In the genomic region with DNA sequence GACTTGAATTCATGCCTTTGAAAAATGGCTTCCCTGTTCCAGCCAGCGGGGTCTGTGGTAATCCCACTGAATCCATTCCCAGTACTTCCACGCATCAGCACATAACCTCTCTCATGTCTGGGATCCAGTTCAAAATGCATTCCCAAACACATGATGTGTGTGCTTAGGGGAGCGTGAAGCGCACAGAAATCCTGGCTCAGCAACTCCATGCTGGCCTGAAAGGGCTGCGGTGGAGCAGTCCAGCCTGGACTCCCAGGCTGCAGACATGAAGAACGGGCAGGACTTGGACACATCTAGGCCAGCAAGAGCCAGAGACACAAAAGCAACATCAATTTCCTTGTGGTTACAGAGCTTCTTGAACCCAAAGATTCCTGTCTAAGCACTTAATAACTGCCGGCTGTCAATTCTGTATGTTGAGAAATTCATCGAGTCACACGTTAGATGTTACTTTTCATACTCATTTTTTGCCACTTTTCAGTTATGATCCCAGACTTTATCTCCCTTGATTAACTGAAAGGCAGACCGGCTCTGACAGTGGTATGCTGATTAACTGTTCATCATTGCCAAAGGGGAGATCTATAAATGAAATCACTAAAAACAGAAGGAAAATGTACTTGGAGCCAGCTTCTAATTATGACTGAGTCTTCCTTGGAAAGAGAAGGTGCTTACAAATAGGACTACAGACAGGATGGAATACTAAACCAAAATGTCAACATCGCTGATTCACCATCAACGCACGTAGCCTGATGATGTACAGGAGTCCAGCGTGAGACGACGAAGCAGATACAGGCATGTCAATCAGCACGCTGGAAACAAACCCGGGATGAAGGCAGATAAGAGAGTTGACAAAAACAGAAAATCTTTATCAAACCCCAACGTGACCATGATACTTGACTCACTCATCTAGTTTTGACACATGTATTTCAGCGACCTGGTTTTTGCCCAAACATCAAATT, we compare ENCODE assay signal across 8 cellular contexts. TPM values are rescaled to one million over a fixed set of nuclear protein-coding genes. Genes with fewer than 3 reads are reported as not detected.
DNase-seq lines count a peak whose midpoint lies in the region; ATAC-seq and TF ChIP-seq lines count a peak whose summit lies in the region.

No MANE protein-coding gene starts in this region.

- intact Hi-C loops in CD14-positive monocyte (cut with micrococcal nuclease), result no loop called here

- no peaks in the 10 kb centered on the region for H3K9me3 Mint-ChIP-seq in activated T-cell treated with anti-CD3 and anti-CD28 coated beads, Interleukin-2, amount 50 U/mL, for 24 hours
- peaks cover 8 to 20% (median 17%) of the 10 kb centered on the region in 7 donors for H3K9me3 Mint-ChIP-seq in CD14-positive monocyte

- H3K9me3 ChIP-seq in SJCRH30 (replicated peaks), result no peaks in the 10 kb centered on the region

- no peak overlapping the region for H3K4me3 ChIP-seq in skeletal muscle cell (ENCODE audit: low read depth, low read length)
- H3K4me3 ChIP-seq in SJCRH30, result no peak overlapping the region

- H3K4me1 Mint-ChIP-seq in activated T-cell treated with anti-CD3 and anti-CD28 coated beads, Interleukin-2, amount 50 U/mL, for 24 hours (ENCODE audit: low read depth), result peaks cover 91% of the 10 kb centered on the region
- peaks cover 52% of the 10 kb centered on the region for H3K4me1 Mint-ChIP-seq in CD14-positive monocyte

- no peak for ATAC-seq in GM18519 (IDR thresholded peaks at IDR 0.05; ENCODE audit: low FRiP score, unreplicated experiment)

- no peaks in the 10 kb centered on the region for H3K27me3 ChIP-seq in SJCRH30

- H3K36me3 Mint-ChIP-seq in activated T-cell treated with anti-CD3 and anti-CD28 coated beads, Interleukin-2, amount 50 U/mL, for 24 hours (ENCODE audit: low read depth), result peaks cover 76% of the 10 kb centered on the region
- peaks cover 40 to 49% of the 10 kb centered on the region in 2 donors for H3K36me3 Mint-ChIP-seq in CD14-positive monocyte

- peak overlapping the region; percentile 95 for H3K27ac Mint-ChIP-seq in activated T-cell treated with anti-CD3 and anti-CD28 coated beads, Interleukin-2, amount 50 U/mL, for 24 hours
- H3K27ac Mint-ChIP-seq in CD14-positive monocyte, result peak overlapping the region in 1 of 7 donors; percentile 65

- peaks cover 17% of the 10 kb centered on the region for H3K4me1 ChIP-seq in SJCRH30

- no peaks in the 10 kb centered on the region for H3K27me3 Mint-ChIP-seq in activated T-cell treated with anti-CD3 and anti-CD28 coated beads, Interleukin-2, amount 50 U/mL, for 24 hours
- no peaks in the 10 kb centered on the region for H3K27me3 Mint-ChIP-seq in CD14-positive monocyte (ENCODE audit: low read depth in 3 of 3)

- H3K36me3 ChIP-seq in SJCRH30, result no peaks in the 10 kb centered on the region

- DNase-seq in GM03348 (ENCODE audit: low spot score) (peak; percentile 79), glomerular visceral epithelial cell (ENCODE audit: extremely low spot score) (peak; percentile 82), skeletal muscle cell (ENCODE audit: low read depth) (peak; percentile 86), CD14-positive monocyte (ENCODE audit: low spot score) (no peak), DMS153 (lab: John Stamatoyannopoulos, UW) (no peak), SJCRH30 (no peak)
- peak; percentile 52 for DNase-seq in activated T-cell treated with anti-CD3 and anti-CD28 coated beads, Interleukin-2, amount 50 U/mL, for 24 hours

- no peak for TF ChIP-seq CTCF in CD14-positive monocyte (IDR thresholded peaks at IDR 0.05)

- H3K4me3 Mint-ChIP-seq in activated T-cell treated with anti-CD3 and anti-CD28 coated beads, Interleukin-2, amount 50 U/mL, for 24 hours, result peak overlapping the region; percentile 32
- no peak overlapping the region for H3K4me3 Mint-ChIP-seq in CD14-positive monocyte

- H3K27ac ChIP-seq in SJCRH30, result no peak overlapping the region

RNA-seq across cellular contexts. Expression of gene NSMCE1, which starts 23.0 kb away (rescaled TPM):
- polyA plus RNA-seq in CD14-positive monocyte, result 10 to 100 TPM; 82.6 to 85.2 TPM
- total RNA-seq in SJCRH30 (2014; rRNA removed; shearing (Covaris generic)), result 38.3 and 39.5 TPM in 2 replicates

RNA-seq across cellular contexts. Expression of gene KDM8, which starts 42.2 kb away (rescaled TPM):
- 1 to 10 TPM in 1 of 2 donors, under 1 TPM in 1; 0.40 to 1.5 TPM for polyA plus RNA-seq in CD14-positive monocyte
- total RNA-seq in SJCRH30 (2014; rRNA removed; shearing (Covaris generic)), result 4.3 and 4.9 TPM in 2 replicates

Comparison
In these comparisons a context has a peak if more than half of its experiments do, and no peak if none do; other contexts are left out.
1. DNase-seq: peak in GM03348 (single experiment), activated T-cell treated with anti-CD3 and anti-CD28 coated beads, Interleukin-2, amount 50 U/mL, for 24 hours (single experiment), glomerular visceral epithelial cell (single experiment) and skeletal muscle cell (single experiment); none in CD14-positive monocyte (single experiment), DMS153 (single experiment) and SJCRH30 (0 of 2).